In genomic region chr3:42846682-42847522, GRCh38 we compare ENCODE assay signal across 1 cellular context.
TF ChIP-seq lines count a peak whose summit lies in the region.

No MANE protein-coding gene starts in this region.

TF ChIP-seq in HepG2, 621 proteins besides CTCF, POLR2A, EP300 and RAD21 (continued from another document and continues in another):
- TF ChIP-seq ZNF281 (CRISPR knock-in tag; IDR thresholded peaks at IDR 0.05; ENCODE audit: borderline replicate concordance) (peak; percentile 81; the same call in 1 of the 2 replicates), NR2F6 (IDR thresholded peaks at IDR 0.05) (no peak), NR2F6 (CRISPR knock-in tag; IDR thresholded peaks at IDR 0.05) (0 out of 2 replicates have a peak, but pooled peaks have one; percentile 35), ZNF691 (CRISPR knock-in tag; IDR thresholded peaks at IDR 0.05; ENCODE audit: borderline replicate concordance, low read depth) (peak; percentile 88), MAFK (conservative IDR thresholded peaks at IDR 0.05 in 1 of 2, IDR thresholded peaks at IDR 0.05 in 1 of 2; ENCODE audit: low read length in 2 of 2) (peak; percentile 6 to 19; a peak in 1 of 4 replicates), SKIL (CRISPR knock-in tag; IDR thresholded peaks at IDR 0.05; ENCODE audit: borderline replicate concordance) (peak; percentile 26; the same call in 1 of the 2 replicates), ZNF276 (CRISPR knock-in tag; IDR thresholded peaks at IDR 0.05; ENCODE audit: low read depth) (no peak), SOX13 (IDR thresholded peaks at IDR 0.05) (no peak; the same call in 1 of the 2 replicates), SOX13 (CRISPR knock-in tag; conservative IDR thresholded peaks at IDR 0.05 in 1 of 2, IDR thresholded peaks at IDR 0.05 in 1 of 2) (peak in 1 of 2 experiments; percentile 63; a peak in 2 of 4 replicates), MXD3 (CRISPR knock-in tag; IDR thresholded peaks at IDR 0.05) (no peak), RERE (CRISPR knock-in tag; IDR thresholded peaks at IDR 0.05; ENCODE audit: low read depth) (no peak), HNF1B (CRISPR knock-in tag; IDR thresholded peaks at IDR 0.05) (no peak), HOXA5 (CRISPR knock-in tag; IDR thresholded peaks at IDR 0.05) (0 out of 2 replicates have a peak, but pooled peaks have one; percentile 39), ZNF563 (CRISPR knock-in tag; IDR thresholded peaks at IDR 0.05) (no peak), HMGA1 (CRISPR knock-in tag; conservative IDR thresholded peaks at IDR 0.05) (no peak), SNAPC4 (CRISPR knock-in tag; IDR thresholded peaks at IDR 0.05) (no peak), HDAC1 (CRISPR knock-in tag; IDR thresholded peaks at IDR 0.05) (no peak), THRA (CRISPR knock-in tag; IDR thresholded peaks at IDR 0.05; ENCODE audit: borderline replicate concordance) (peak; percentile 39; the same call in 1 of the 2 replicates), FOSL2 (CRISPR knock-in tag; IDR thresholded peaks at IDR 0.05) (no peak; the same call in 1 of the 2 replicates), TFAP4 (IDR thresholded peaks at IDR 0.05; ENCODE audit: borderline replicate concordance, low read depth) (peak; percentile 24; the same call in 1 of the 2 replicates), HMG20A (CRISPR knock-in tag; IDR thresholded peaks at IDR 0.05; ENCODE audit: borderline replicate concordance) (peak; percentile 16; the same call in 1 of the 2 replicates), SATB2 (CRISPR knock-in tag; IDR thresholded peaks at IDR 0.05) (no peak), DPF2 (CRISPR knock-in tag; IDR thresholded peaks at IDR 0.05; ENCODE audit: borderline replicate concordance, low read depth) (no peak), ZKSCAN5 (CRISPR knock-in tag; IDR thresholded peaks at IDR 0.05) (peak; percentile 81)
